18 cellular contexts compared by ENCODE assay signal in the genomic region with DNA sequence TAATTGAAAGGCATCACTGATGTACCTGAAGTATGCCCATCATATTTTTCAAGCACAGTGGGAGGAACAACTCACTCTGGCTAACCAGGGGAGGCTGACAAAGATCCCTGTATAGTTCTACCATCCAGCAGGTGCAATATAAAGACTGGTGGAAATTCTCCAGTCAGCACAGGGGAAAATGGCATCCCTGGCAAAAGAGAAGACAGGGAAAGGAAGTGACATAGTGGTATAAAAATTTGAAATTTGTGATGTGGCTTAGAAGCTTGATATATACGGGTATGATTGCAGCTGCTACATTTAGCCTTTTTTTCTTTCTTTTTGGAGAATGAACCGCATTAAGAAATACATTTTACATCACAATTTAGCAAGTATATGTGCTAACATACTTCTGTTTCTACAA.
DNase-seq lines count a peak whose midpoint lies in the region; ATAC-seq and TF ChIP-seq lines count a peak whose summit lies in the region.
"Had no signal": no experiment of that assay in that cellular context is flagged by ENCODE, and none has a peak within 500 bp of the region (broad histone marks: within the 10 kb centered on the region; RNA-seq: fewer than 3 reads in every experiment).

No MANE protein-coding gene starts in this region.

- H3K4me3 ChIP-seq in cardiac muscle cell (no peak overlapping the region), esophagus muscularis mucosa (no peak overlapping the region)
- H3K4me3 ChIP-seq: A549, SJSA1 had no signal

- WGBS in esophagus muscularis mucosa: 83% methylated on average over 2 of the region's 2 CpGs

- no peaks in the 10 kb centered on the region for H3K9me3 ChIP-seq in cardiac muscle cell (ENCODE audit: low read depth)
- no peaks in the 10 kb centered on the region for H3K9me3 ChIP-seq in esophagus muscularis mucosa
- H3K9me3 ChIP-seq: A549, SJSA1 had no signal

- ATAC-seq in Right ventricle myocardium inferior (no peak), GM18511 (IDR thresholded peaks at IDR 0.05; ENCODE audit: unreplicated experiment) (no peak), HG03571 (IDR thresholded peaks at IDR 0.05; ENCODE audit: unreplicated experiment) (no peak)
- ATAC-seq: A549 had no signal

- peak in 1 of 2 donors; percentile 26 for DNase-seq in cardiac muscle cell (ENCODE audit: low read depth in 1 of 2, low spot score in 1 of 2)
- no peak for DNase-seq in Right ventricle myocardium inferior (ENCODE audit: missing footprints)
- peak; percentile 2 for DNase-seq in RKO (ENCODE audit: low spot score)
- DNase-seq in iris pigment epithelial cell (ENCODE audit: low read depth): peak; percentile 41
- DNase-seq in esophagus muscularis mucosa (ENCODE audit: extremely low spot score): no peak
- no peak for DNase-seq in stimulated activated CD4-positive, alpha-beta T cell treated with anti-CD3 and anti-CD28 coated beads, Interleukin-4, amount 100 ng/mL, for 24 hours
- DNase-seq: CD4-positive, alpha-beta memory T cell; H7; NCI-H1105 treated with DMSO at 0.1 percent for 48 hours; NCI-H2081 treated with DMSO at 0.1 percent for 48 hours; NCI-H510A treated with DMSO at 0.1 percent for 48 hours; NCI-H82; PC-3 had no signal

- TF ChIP-seq EP300 in esophagus muscularis mucosa (IDR thresholded peaks at IDR 0.05): no peak

- H3K36me3 ChIP-seq in cardiac muscle cell: no peaks in the 10 kb centered on the region
- H3K36me3 ChIP-seq in esophagus muscularis mucosa: no peaks in the 10 kb centered on the region
- H3K36me3 ChIP-seq: SJSA1 had no signal

- H3K4me1 ChIP-seq in cardiac muscle cell (ENCODE audit: low read depth) (peaks cover 24% of the 10 kb centered on the region), esophagus muscularis mucosa (peaks cover 0 to 9% (median 6%) of the 10 kb centered on the region in 4 donors)

- intact Hi-C loops in Right ventricle myocardium inferior (cut with DNase I): no loop called here
- intact Hi-C loops in esophagus muscularis mucosa (cut with DNase I): no loop called here

- H3K27me3 ChIP-seq in cardiac muscle cell (no peaks in the 10 kb centered on the region), esophagus muscularis mucosa (no peaks in the 10 kb centered on the region)
- H3K27me3 ChIP-seq: SJSA1 had no signal

- peak overlapping the region; percentile 67 for H3K27ac ChIP-seq in cardiac muscle cell
- no peak overlapping the region for H3K27ac ChIP-seq in esophagus muscularis mucosa (replicated peaks in 1 of 4)
- H3K27ac ChIP-seq: A549, RWPE1, SJSA1 had no signal

- no peak for TF ChIP-seq POLR2A in esophagus muscularis mucosa (IDR thresholded peaks at IDR 0.05; ENCODE audit: low read depth)

- TF ChIP-seq CTCF in cardiac muscle cell (IDR thresholded peaks at IDR 0.05; ENCODE audit: low read depth, low read length) (no peak), esophagus muscularis mucosa (IDR thresholded peaks at IDR 0.05) (no peak)

Comparison
In these comparisons a context has a peak if more than half of its experiments do, and no peak if none do; other contexts are left out.
1. DNase-seq: peak in RKO (single experiment) and iris pigment epithelial cell (single experiment); none in Right ventricle myocardium inferior (single experiment), esophagus muscularis mucosa (single experiment) and stimulated activated CD4-positive, alpha-beta T cell treated with anti-CD3 and anti-CD28 coated beads, Interleukin-4, amount 100 ng/mL, for 24 hours (single experiment).